Comparison of ENCODE assay signal across 1 cellular context in genomic region chr15:69538381-69538780, GRCh38.
TF ChIP-seq lines count a peak whose summit lies in the region.

No MANE protein-coding gene starts in this region.

TF ChIP-seq in SK-N-SH treated with all-trans-retinoic acid at 6 μM for 48 hours, 23 proteins besides CTCF, POLR2A, EP300 and RAD21 (continued from another document):
- no peak for TF ChIP-seq TSHZ2 (CRISPR knock-in tag; IDR thresholded peaks at IDR 0.05)
- no peak for TF ChIP-seq ZNF70 (CRISPR knock-in tag; IDR thresholded peaks at IDR 0.05)
- TF ChIP-seq TCF4 (CRISPR knock-in tag; IDR thresholded peaks at IDR 0.05; ENCODE audit: borderline replicate concordance), result no peak
- no peak for TF ChIP-seq OSR1 (CRISPR knock-in tag; IDR thresholded peaks at IDR 0.05)
- TF ChIP-seq ZFP30 (CRISPR knock-in tag; IDR thresholded peaks at IDR 0.05), result no peak
- no peak for TF ChIP-seq RARB (CRISPR knock-in tag; IDR thresholded peaks at IDR 0.05)
- TF ChIP-seq SNAI2 (CRISPR knock-in tag; IDR thresholded peaks at IDR 0.05), result no peak
- TF ChIP-seq PATZ1 (CRISPR knock-in tag; IDR thresholded peaks at IDR 0.05; ENCODE audit: borderline replicate concordance), result no peak
- TF ChIP-seq ISL1 (CRISPR knock-in tag; IDR thresholded peaks at IDR 0.05), result no peak
- no peak for TF ChIP-seq PPARA (CRISPR knock-in tag; IDR thresholded peaks at IDR 0.05; ENCODE audit: borderline replicate concordance)
TF ChIP-seq in SK-N-SH treated with all-trans-retinoic acid at 6 μM for 48 hours: peak in this region for 0.
